In the genomic region with DNA sequence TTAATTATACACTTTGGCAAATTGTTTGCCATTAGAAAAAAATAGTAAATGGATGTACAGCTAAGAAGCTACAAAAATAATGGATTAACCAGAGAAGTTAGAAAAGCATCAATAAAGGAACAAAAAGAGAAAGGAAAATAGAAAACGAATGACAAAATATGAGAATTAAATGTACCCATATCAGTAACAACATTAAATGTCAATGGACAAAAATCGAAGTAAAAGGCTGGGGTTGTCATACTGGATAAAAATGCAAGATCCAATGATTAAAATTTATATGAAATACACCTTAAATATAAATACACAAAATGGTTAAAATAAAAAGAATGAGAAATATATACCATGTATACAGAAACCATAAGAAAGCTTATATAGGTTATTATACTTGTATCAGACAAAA, we compare ENCODE assay signal across 34 cellular contexts.
"Had no signal": no experiment of that assay in that cellular context is flagged by ENCODE, and none has a peak within 500 bp of the region (broad histone marks: within the 10 kb centered on the region; RNA-seq: fewer than 3 reads in every experiment).

No MANE protein-coding gene starts in this region.

- DNase-seq: activated effector memory CD4-positive, alpha-beta T cell treated with anti-CD3 and anti-CD28 coated beads, Interleukin-2, amount 50 U/mL, for 16 hours; activated effector memory CD4-positive, alpha-beta T cell treated with Interleukin-2 at 50 U/mL for 16 hours; activated gamma-delta T cell; activated gamma-delta T cell treated with Interleukin-2 at 50 U/mL for 16 hours; activated naive CD4-positive, alpha-beta T cell; activated naive CD4-positive, alpha-beta T cell treated with anti-CD3 and anti-CD28 coated beads for 36 hours; activated naive CD4-positive, alpha-beta T cell treated with anti-CD3 and anti-CD28 coated beads, Interleukin-2, amount 10 ng/mL, durations not matched to agents 7 days and 5 days; activated naive CD4-positive, alpha-beta T cell treated with anti-CD3 and anti-CD28 coated beads, Interleukin-2, amount 50 U/mL, for 16 hours; activated naive CD4-positive, alpha-beta T cell treated with Interleukin-2 at 50 U/mL for 16 hours; activated naive CD8-positive, alpha-beta T cell treated with anti-CD3 and anti-CD28 coated beads for 36 hours; activated naive CD8-positive, alpha-beta T cell treated with anti-CD3 and anti-CD28 coated beads, Interleukin-2, amount 10 ng/mL, durations not matched to agents 7 days and 5 days; activated naive CD8-positive, alpha-beta T cell treated with anti-CD3 and anti-CD28 coated beads, Interleukin-2, amount 50 U/mL, for 24 hours; activated T-cell treated with anti-CD3 and anti-CD28 coated beads, Interleukin-2, amount 50 U/mL, for 1 hour; activated T-cell treated with anti-CD3 and anti-CD28 coated beads, Interleukin-2, amount 50 U/mL, for 24 hours; activated T-cell treated with anti-CD3 and anti-CD28 coated beads, Interleukin-2, amount 50 U/mL, for 4 hours; activated T-cell treated with anti-CD3 and anti-CD28 coated beads, Interleukin-2, amount 50 U/mL, for 48 hours; activated T-cell treated with anti-CD3 and anti-CD28 coated beads, Interleukin-2, amount 50 U/mL, for 72 hours; adrenal gland; amniotic stem cell; amygdala; anterior cingulate cortex; aorta; body of pancreas; brain microvascular endothelial cell; caudate nucleus; central memory CD4-positive, alpha-beta T cell; cerebellar nuclear complex had no signal

- H3K9me3 ChIP-seq: body of pancreas had no signal

- H3K4me1 ChIP-seq: adrenal gland, ascending aorta, body of pancreas, breast epithelium had no signal

- H3K4me3 ChIP-seq: adrenal gland, ascending aorta, body of pancreas, breast epithelium, cardiac muscle cell had no signal

- H3K27me3 ChIP-seq: adrenal gland, ascending aorta, body of pancreas, brain microvascular endothelial cell, breast epithelium, cardiac muscle cell had no signal

- H3K27ac ChIP-seq: adrenal gland, ascending aorta, body of pancreas, brain microvascular endothelial cell, breast epithelium, cardiac muscle cell had no signal

- FAIRE-seq: astrocyte, bronchial epithelial cell had no signal

- H3K36me3 ChIP-seq: adrenal gland, ascending aorta, brain microvascular endothelial cell, breast epithelium, cardiac muscle cell had no signal

- ATAC-seq: activated naive CD4-positive, alpha-beta T cell treated with anti-CD3 and anti-CD28 coated beads, Interleukin-2, amount 50 U/mL, for 72 hours; activated naive CD8-positive, alpha-beta T cell treated with anti-CD3 and anti-CD28 coated beads, Interleukin-2, amount 50 U/mL, for 24 hours; activated T-cell treated with anti-CD3 and anti-CD28 coated beads, Interleukin-2, amount 50 U/mL, for 4 hours; activated T-cell treated with anti-CD3 and anti-CD28 coated beads, Interleukin-2, amount 50 U/mL, for 72 hours; activated T-helper 17 cell treated with anti-CD3 and anti-CD28 coated beads, Interleukin-2, amount 50 U/mL, for 72 hours; body of pancreas had no signal
